In genomic region chr3:101898752-101899169, GRCh38 we compare ENCODE assay signal across 9 cellular contexts.
DNase-seq lines count a peak whose midpoint lies in the region; ATAC-seq lines count a peak whose summit lies in the region.
"Had no signal": no experiment of that assay in that cellular context is flagged by ENCODE, and none has a peak within 500 bp of the region (broad histone marks: within the 10 kb centered on the region; RNA-seq: fewer than 3 reads in every experiment).

No MANE protein-coding gene starts in this region.

- peak; percentile 58 for DNase-seq in Ammon's horn (ENCODE audit: low spot score)
- DNase-seq in SIG-M5 (lab: John Stamatoyannopoulos, UW): peak; percentile 70
- no peak for DNase-seq in GM03348 (ENCODE audit: low spot score)
- DNase-seq in activated CD4-positive, alpha-beta T cell treated with anti-CD3 and anti-CD28 coated beads for 1 hour: no peak
- no peak for DNase-seq in activated CD4-positive, alpha-beta T cell treated with anti-CD3 and anti-CD28 coated beads, Interleukin-2, amount 50 U/mL, for 4 hours
- DNase-seq in NCI-H510A (lab: John Stamatoyannopoulos, UW): no peak
- DNase-seq: IMR-90 had no signal

- ATAC-seq in GM19328 (IDR thresholded peaks at IDR 0.05; ENCODE audit: unreplicated experiment) (peak; percentile 87), HG03060 (IDR thresholded peaks at IDR 0.05; ENCODE audit: low read depth, unreplicated experiment) (peak; percentile 88)

Comparison
In these comparisons a context has a peak if more than half of its experiments do, and no peak if none do; other contexts are left out.
1. DNase-seq: peak in Ammon's horn (single experiment) and SIG-M5 (single experiment); none in GM03348 (single experiment), activated CD4-positive, alpha-beta T cell treated with anti-CD3 and anti-CD28 coated beads for 1 hour (single experiment), activated CD4-positive, alpha-beta T cell treated with anti-CD3 and anti-CD28 coated beads, Interleukin-2, amount 50 U/mL, for 4 hours (0 of 2) and NCI-H510A (single experiment).